8 cellular contexts compared by ENCODE assay signal in genomic region chr1:46246548-46247432, GRCh38. TPM values are rescaled to one million over a fixed set of nuclear protein-coding genes. Genes with fewer than 3 reads are reported as not detected.
DNase-seq lines count a peak whose midpoint lies in the region; ATAC-seq and TF ChIP-seq lines count a peak whose summit lies in the region.

No MANE protein-coding gene starts in this region.

- no peaks in the 10 kb centered on the region for H4K20me1 ChIP-seq in PC-9 (ENCODE audit: insufficient read depth)

- H2AFZ ChIP-seq in PC-9: peak overlapping the region; percentile 98

- ATAC-seq in GM19043 (IDR thresholded peaks at IDR 0.05; ENCODE audit: low read depth, unreplicated experiment) (peak; percentile 33), HG03196 (IDR thresholded peaks at IDR 0.05; ENCODE audit: unreplicated experiment) (peak; percentile 44), left ventricle myocardium superior (peak; percentile 90), gastrocnemius medialis (peak; percentile 82 to 85)

- H3K27ac ChIP-seq in CD4-positive, alpha-beta memory T cell (ENCODE audit: low read depth, low read length): peak overlapping the region; percentile 53
- peak overlapping the region; percentile 60 for H3K27ac ChIP-seq in PC-9
- H3K27ac ChIP-seq in gastrocnemius medialis: peak overlapping the region; percentile 67 to 75 (median 72)

- peak overlapping the region; percentile 29 to 90 (median 87) for H3K27ac Mint-ChIP-seq in CD4-positive, alpha-beta memory T cell
- peak overlapping the region; percentile 99 for H3K27ac Mint-ChIP-seq in activated naive CD8-positive, alpha-beta T cell treated with anti-CD3 and anti-CD28 coated beads for 36 hours

- no peaks in the 10 kb centered on the region for H3K36me3 ChIP-seq in CD4-positive, alpha-beta memory T cell (ENCODE audit: insufficient read depth, low read length)
- H3K36me3 ChIP-seq in PC-9 (ENCODE audit: low read depth) (peaks cover 11% of the 10 kb centered on the region), gastrocnemius medialis (no peaks in the 10 kb centered on the region)

- peak in 1 of 5 donors; percentile 70 for DNase-seq in CD4-positive, alpha-beta memory T cell
- DNase-seq in PC-9 (peak in 1 of 2 experiments; percentile 82), left ventricle myocardium superior (peak; percentile 68), gastrocnemius medialis (no peak)
- peak; percentile 81 for DNase-seq in activated naive CD8-positive, alpha-beta T cell treated with anti-CD3 and anti-CD28 coated beads for 36 hours
- no peak for DNase-seq in NK-92 treated with Interleukin-12 subunit alpha and Interleukin-12 subunit beta, amount 100 ng/mL, for 24 hours (lab: John Stamatoyannopoulos, UW)

- H3K36me3 Mint-ChIP-seq in CD4-positive, alpha-beta memory T cell: peaks cover 0 to 1% of the 10 kb centered on the region in 2 donors
- peaks cover 29% of the 10 kb centered on the region for H3K36me3 Mint-ChIP-seq in activated naive CD8-positive, alpha-beta T cell treated with anti-CD3 and anti-CD28 coated beads for 36 hours

- in situ Hi-C loops in gastrocnemius medialis (cut with MboI; ENCODE audit: low sequenced_read_pairs in 4 of 4): no loop called here

- POLR2A ChIA-PET in CD4-positive, alpha-beta memory T cell (lab: Charles Lee; ENCODE audit: partially characterized antibody): interaction anchor here (0.6 to 2.0 kb wide), 7 partner anchors 12 to 1471 kb away, joined by 3 to 27 read pairs (median 4); partner anchors contain the start of genes GPBP1L1, LRRC41, NSUN4 and RPS8
- POLR2A ChIA-PET in PC-9 (lab: Charles Lee; ENCODE audit: unreplicated experiment): interaction anchor here (0.5 to 1.4 kb wide), 15 partner anchors 13 to 1514 kb away, joined by 3 to 31 read pairs (median 12); partner anchors contain the start of gene GPBP1L1

- no peaks in the 10 kb centered on the region for H3K27me3 Mint-ChIP-seq in CD4-positive, alpha-beta memory T cell
- no peaks in the 10 kb centered on the region for H3K27me3 Mint-ChIP-seq in activated naive CD8-positive, alpha-beta T cell treated with anti-CD3 and anti-CD28 coated beads for 36 hours

- TSS peak; percentile 99 for BruUV-seq in PC-9 (replicated peaks; lab: Mats Ljungman, UMichigan)

- H3K79me2 ChIP-seq in PC-9 (ENCODE audit: low read depth): peaks cover 27% of the 10 kb centered on the region

- TF ChIP-seq POLR2A in gastrocnemius medialis (IDR thresholded peaks at IDR 0.05): peak in 1 of 2 donors; percentile 17

- H3F3A ChIP-seq in PC-9 (ENCODE audit: insufficient read depth, low read depth): peaks cover 17% of the 10 kb centered on the region; the same call in 1 of the 2 replicates

- TF ChIP-seq CTCF in PC-9 (conservative IDR thresholded peaks at IDR 0.05) (no peak), gastrocnemius medialis (IDR thresholded peaks at IDR 0.05 in 4 of 5, conservative IDR thresholded peaks at IDR 0.05 in 1 of 5) (no peak)

- H3K4me1 ChIP-seq in CD4-positive, alpha-beta memory T cell (ENCODE audit: insufficient read depth, low read length): peaks cover 13% of the 10 kb centered on the region
- peaks cover 21% of the 10 kb centered on the region for H3K4me1 ChIP-seq in PC-9 (replicated peaks; ENCODE audit: insufficient read depth)
- peaks cover 8 to 10% of the 10 kb centered on the region in 2 donors for H3K4me1 ChIP-seq in gastrocnemius medialis

- no peaks in the 10 kb centered on the region for H3K9me3 ChIP-seq in CD4-positive, alpha-beta memory T cell (ENCODE audit: control insufficient read depth in 1 of 2, low read length in 2 of 2)
- H3K9me3 ChIP-seq in PC-9 (ENCODE audit: insufficient read depth, low read depth) (no peaks in the 10 kb centered on the region), gastrocnemius medialis (no peaks in the 10 kb centered on the region)

- peaks cover 11 to 16% (median 14%) of the 10 kb centered on the region in 4 donors for H3K4me1 Mint-ChIP-seq in CD4-positive, alpha-beta memory T cell
- peaks cover 30% of the 10 kb centered on the region for H3K4me1 Mint-ChIP-seq in activated naive CD8-positive, alpha-beta T cell treated with anti-CD3 and anti-CD28 coated beads for 36 hours

- peak overlapping the region; percentile 89 to 95 (median 92) for H3K4me3 Mint-ChIP-seq in CD4-positive, alpha-beta memory T cell
- H3K4me3 Mint-ChIP-seq in activated naive CD8-positive, alpha-beta T cell treated with anti-CD3 and anti-CD28 coated beads for 36 hours: peak overlapping the region; percentile 97

- H3K4me3 ChIP-seq in CD4-positive, alpha-beta memory T cell (ENCODE audit: low read length in 2 of 2): peak overlapping the region; percentile 84 to 91
- H3K4me3 ChIP-seq in PC-9 (peak overlapping the region; percentile 72), gastrocnemius medialis (peak overlapping the region; percentile 66 to 80 (median 76))

- no peaks in the 10 kb centered on the region for H3K9me3 Mint-ChIP-seq in CD4-positive, alpha-beta memory T cell
- H3K9me3 Mint-ChIP-seq in activated naive CD8-positive, alpha-beta T cell treated with anti-CD3 and anti-CD28 coated beads for 36 hours: no peaks in the 10 kb centered on the region

- no peaks in the 10 kb centered on the region for H3K9me2 ChIP-seq in PC-9 (ENCODE audit: insufficient read depth)

- H3K4me2 ChIP-seq in PC-9: peak overlapping the region; percentile 85

- H3K27me3 ChIP-seq in CD4-positive, alpha-beta memory T cell (ENCODE audit: insufficient read depth, low read length): no peaks in the 10 kb centered on the region
- no peaks in the 10 kb centered on the region for H3K27me3 ChIP-seq in PC-9 (ENCODE audit: insufficient read depth, low read depth)
- no peaks in the 10 kb centered on the region for H3K27me3 ChIP-seq in gastrocnemius medialis

- CTCF ChIA-PET in CD4-positive, alpha-beta memory T cell (lab: Charles Lee; ENCODE audit: partially characterized antibody): interaction anchor here (1.7 to 5.2 kb wide), 4 partner anchors 23 to 101 kb away, joined by 6 to 60 read pairs (median 16); partner anchors contain the start of genes LRRC41 and NSUN4
- CTCF ChIA-PET in PC-9 (lab: Charles Lee): interaction anchor here (0.5 to 1.9 kb wide), 11 partner anchors 11 to 943 kb away, joined by 3 to 26 read pairs (median 5); no protein-coding TSS in a partner anchor

- intact Hi-C loops in CD4-positive, alpha-beta memory T cell (cut with micrococcal nuclease): loop anchor here (1.0 to 5.0 kb wide), 8 partner anchors 24 to 944 kb away; partner anchors contain the start of genes GPBP1L1, IPP, LRRC41 and NSUN4
- intact Hi-C loops in PC-9 (cut with micrococcal nuclease; ENCODE audit: unreplicated experiment) (loop anchor here (1.0 to 10.0 kb wide), 4 partner anchors 56 to 562 kb away; partner anchors contain the start of genes GPBP1L1, LRRC41, NSUN4 and TMEM69), left ventricle myocardium superior (cut with micrococcal nuclease) (no loop called here), gastrocnemius medialis (cut with DNase I; ENCODE audit: low total_unique reads) (loop anchor here (2.0 kb wide), 2 partner anchors 94 to 472 kb away; partner anchors contain the start of genes EFCAB14 and NSUN4)

RNA-seq across cellular contexts. Expression of gene RAD54L, which starts 0.8 kb away (rescaled TPM):
- total RNA-seq in CD4-positive, alpha-beta memory T cell: 1 to 10 TPM; 1.0 to 1.1 TPM
- polyA plus RNA-seq in CD4-positive, alpha-beta memory T cell: under 1 TPM in 1 of 2 donors, not detected in 1; 0.46 TPM
- total RNA-seq in PC-9 (2021) (44.8 and 56.4 TPM in 2 replicates), left ventricle myocardium superior (0.97 TPM), gastrocnemius medialis (1 to 10 TPM in 1 of 4 donors, not detected in 3; 1.1 TPM)
- 10 to 100 TPM; 61.8 to 66.3 TPM for total RNA-seq in activated naive CD8-positive, alpha-beta T cell treated with anti-CD3 and anti-CD28 coated beads for 36 hours

RNA-seq across cellular contexts. Expression of gene LURAP1, which starts 43.7 kb away (rescaled TPM):
- under 1 TPM; 0.86 to 0.93 TPM for total RNA-seq in CD4-positive, alpha-beta memory T cell
- polyA plus RNA-seq in CD4-positive, alpha-beta memory T cell: under 1 TPM in 1 of 2 donors, not detected in 1; 0.20 TPM
- total RNA-seq in PC-9 (2021) (0.57 TPM in 1 of 2 replicates, not detected in the other), left ventricle myocardium superior (7.6 TPM), gastrocnemius medialis (1 to 10 TPM in 1 of 4 donors, under 1 TPM in 2, not detected in 1; 0.39 to 1.9 (median 0.47) TPM)
- not detected for total RNA-seq in activated naive CD8-positive, alpha-beta T cell treated with anti-CD3 and anti-CD28 coated beads for 36 hours

RNA-seq across cellular contexts. Expression of gene POMGNT1, which starts 48.6 kb away (rescaled TPM):
- total RNA-seq in CD4-positive, alpha-beta memory T cell: 10 to 100 TPM; 36.0 to 41.4 TPM
- 10 to 100 TPM; 31.7 to 37.1 TPM for polyA plus RNA-seq in CD4-positive, alpha-beta memory T cell
- total RNA-seq in PC-9 (2021): 82.6 and 97.4 TPM in 2 replicates
- 10 to 100 TPM; 34.3 to 38.8 TPM for total RNA-seq in activated naive CD8-positive, alpha-beta T cell treated with anti-CD3 and anti-CD28 coated beads for 36 hours
- total RNA-seq in left ventricle myocardium superior: 137 TPM
- 100 to 1,000 TPM in 1 of 4 donors, 10 to 100 TPM in 3; 66.2 to 107 (median 92.2) TPM for total RNA-seq in gastrocnemius medialis

RNA-seq across cellular contexts. Expression of gene LRRC41, which starts 56.6 kb away (rescaled TPM):
- 10 to 100 TPM; 31.8 to 32.0 TPM for total RNA-seq in CD4-positive, alpha-beta memory T cell
- polyA plus RNA-seq in CD4-positive, alpha-beta memory T cell: 10 to 100 TPM; 47.8 to 66.1 TPM
- total RNA-seq in PC-9 (2021): 65.9 and 66.3 TPM in 2 replicates
- 10 to 100 TPM; 33.6 to 35.6 TPM for total RNA-seq in activated naive CD8-positive, alpha-beta T cell treated with anti-CD3 and anti-CD28 coated beads for 36 hours
- 37.6 TPM for total RNA-seq in left ventricle myocardium superior
- total RNA-seq in gastrocnemius medialis: 10 to 100 TPM; 76.3 to 99.2 (median 77.9) TPM

RNA-seq across cellular contexts. Expression of gene UQCRH, which starts 56.7 kb away (rescaled TPM):
- 100 to 1,000 TPM; 123 to 128 TPM for total RNA-seq in CD4-positive, alpha-beta memory T cell
- 100 to 1,000 TPM; 251 to 272 TPM for polyA plus RNA-seq in CD4-positive, alpha-beta memory T cell
- 457 and 551 TPM in 2 replicates for total RNA-seq in PC-9 (2021)
- total RNA-seq in activated naive CD8-positive, alpha-beta T cell treated with anti-CD3 and anti-CD28 coated beads for 36 hours: 100 to 1,000 TPM; 455 to 457 TPM
- total RNA-seq in left ventricle myocardium superior: 1,191 TPM
- total RNA-seq in gastrocnemius medialis: 100 to 1,000 TPM; 415 to 695 (median 493) TPM

Comparison
In these comparisons a context has a peak if more than half of its experiments do, and no peak if none do; other contexts are left out.
1. DNase-seq: peak in activated naive CD8-positive, alpha-beta T cell treated with anti-CD3 and anti-CD28 coated beads for 36 hours (single experiment) and left ventricle myocardium superior (single experiment); none in gastrocnemius medialis (0 of 2) and NK-92 treated with Interleukin-12 subunit alpha and Interleukin-12 subunit beta, amount 100 ng/mL, for 24 hours (single experiment).
2. ATAC-seq: peak in every context shown above with its lines; median percentile 90 in left ventricle myocardium superior; 84 in gastrocnemius medialis; 44 in HG03196; 33 in GM19043.
3. RNA of gene RAD54L, which starts 0.8 kb away (total RNA-seq): 61.8 to 66.3 TPM in activated naive CD8-positive, alpha-beta T cell treated with anti-CD3 and anti-CD28 coated beads for 36 hours and 44.8 to 56.4 TPM in PC-9; 1.0 to 1.1 TPM in CD4-positive, alpha-beta memory T cell, 0.97 TPM in left ventricle myocardium superior (single experiment) and 1.1 TPM in gastrocnemius medialis; every median in the first group is over 10 times any median in the second.
4. Peak in every context shown above with its lines, with median percentiles within 50 percentile points of each other: H3K27ac ChIP-seq and H3K4me3 ChIP-seq.